ENCODE assay signal across 1 cellular context in the genomic region with DNA sequence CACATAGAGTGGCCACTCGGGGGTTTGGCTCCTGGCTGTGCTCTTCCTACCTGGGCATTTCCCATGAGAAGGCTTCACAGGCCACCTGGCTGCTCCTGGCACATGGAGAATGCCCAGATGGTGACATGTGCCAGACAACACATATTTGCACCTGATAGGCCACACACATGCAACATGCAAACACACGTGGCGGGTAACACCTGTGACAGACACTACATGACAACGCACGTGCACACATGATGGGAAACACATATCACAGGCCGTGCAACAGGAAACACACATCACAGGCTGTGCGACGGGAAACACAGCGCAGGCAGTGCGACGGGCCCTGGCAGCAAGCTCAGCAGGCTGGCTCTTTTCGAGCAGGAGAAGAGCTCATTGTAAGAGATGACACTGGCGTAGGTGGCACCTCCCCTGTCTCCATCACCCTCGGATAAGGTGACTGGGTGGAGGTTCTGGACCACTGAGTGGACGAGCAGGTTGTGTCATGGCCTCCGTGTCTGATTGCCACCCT.
TF ChIP-seq lines count a peak whose summit lies in the region.

No MANE protein-coding gene starts in this region.

TF ChIP-seq in HepG2, 621 proteins besides CTCF, POLR2A, EP300 and RAD21:
- TF ChIP-seq, protein P1, sequence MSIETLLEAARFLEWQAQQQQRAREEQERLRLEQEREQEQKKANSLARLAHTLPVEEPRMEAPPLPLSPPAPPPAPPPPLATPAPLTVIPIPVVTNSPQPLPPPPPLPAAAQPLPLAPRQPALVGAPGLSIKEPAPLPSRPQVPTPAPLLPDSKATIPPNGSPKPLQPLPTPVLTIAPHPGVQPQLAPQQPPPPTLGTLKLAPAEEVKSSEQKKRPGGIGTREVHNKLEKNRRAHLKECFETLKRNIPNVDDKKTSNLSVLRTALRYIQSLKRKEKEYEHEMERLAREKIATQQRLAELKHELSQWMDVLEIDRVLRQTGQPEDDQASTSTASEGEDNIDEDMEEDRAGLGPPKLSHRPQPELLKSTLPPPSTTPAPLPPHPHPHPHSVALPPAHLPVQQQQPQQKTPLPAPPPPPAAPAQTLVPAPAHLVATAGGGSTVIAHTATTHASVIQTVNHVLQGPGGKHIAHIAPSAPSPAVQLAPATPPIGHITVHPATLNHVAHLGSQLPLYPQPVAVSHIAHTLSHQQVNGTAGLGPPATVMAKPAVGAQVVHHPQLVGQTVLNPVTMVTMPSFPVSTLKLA (IDR thresholded peaks at IDR 0.05) = peak; percentile 98
